ENCODE assay signal across 8 cellular contexts in genomic region chr1:78143152-78143551, GRCh38.
A peak's percentile ranks its signal among the peaks of the same experiment; 100 is the strongest.
DNase-seq lines count a peak whose midpoint lies in the region; ATAC-seq and TF ChIP-seq lines count a peak whose summit lies in the region.

No MANE protein-coding gene starts in this region.

- H3K27ac Mint-ChIP-seq in dendritic cell treated with granulocyte-macrophage colony-stimulating factor and Interleukin-4, amounts not matched to agents 40 ng/mL and 50 ng/mL, for 4 days: no peak overlapping the region

- no peak overlapping the region for H3K27ac ChIP-seq in substantia nigra (ENCODE audit: low read depth, low read length, poor library complexity, severe bottlenecking)
- no peak overlapping the region for H3K27ac ChIP-seq in esophagus muscularis mucosa (replicated peaks in 1 of 4)

- H3K27me3 ChIP-seq in GM06990 (replicated peaks; ENCODE audit: control insufficient read depth, insufficient read depth, low read length) (no peaks in the 10 kb centered on the region), esophagus muscularis mucosa (no peaks in the 10 kb centered on the region)

- H3K9me3 Mint-ChIP-seq in dendritic cell treated with granulocyte-macrophage colony-stimulating factor and Interleukin-4, amounts not matched to agents 40 ng/mL and 50 ng/mL, for 4 days: no peaks in the 10 kb centered on the region

- H3K36me3 ChIP-seq in GM06990 (ENCODE audit: control insufficient read depth, insufficient read depth, low read length) (no peaks in the 10 kb centered on the region), esophagus muscularis mucosa (no peaks in the 10 kb centered on the region)

- ATAC-seq in GM21367 (IDR thresholded peaks at IDR 0.05; ENCODE audit: unreplicated experiment) (peak; percentile 85), HG03521 (IDR thresholded peaks at IDR 0.05; ENCODE audit: unreplicated experiment) (peak; percentile 85)

- peaks cover 0 to 7% (median 0%) of the 10 kb centered on the region in 4 donors for H3K4me1 ChIP-seq in esophagus muscularis mucosa

- no peaks in the 10 kb centered on the region for H3K36me3 Mint-ChIP-seq in dendritic cell treated with granulocyte-macrophage colony-stimulating factor and Interleukin-4, amounts not matched to agents 40 ng/mL and 50 ng/mL, for 4 days (ENCODE audit: low read depth)

- H3K27me3 Mint-ChIP-seq in dendritic cell treated with granulocyte-macrophage colony-stimulating factor and Interleukin-4, amounts not matched to agents 40 ng/mL and 50 ng/mL, for 4 days: no peaks in the 10 kb centered on the region

- TF ChIP-seq CTCF in GM06990 (IDR thresholded peaks at IDR 0.05; ENCODE audit: insufficient read depth, low read length, poor library complexity, severe bottlenecking) (no peak), esophagus muscularis mucosa (IDR thresholded peaks at IDR 0.05) (no peak)

- intact Hi-C loops in dendritic cell treated with granulocyte-macrophage colony-stimulating factor and Interleukin-4, amounts not matched to agents 40 ng/mL and 50 ng/mL, for 4 days (cut with micrococcal nuclease): no loop called here
- intact Hi-C loops in esophagus muscularis mucosa (cut with DNase I): no loop called here

- peak overlapping the region; percentile 5; the same call in 1 of the 2 replicates for H3K4me3 ChIP-seq in GM06990 (replicated peaks; ENCODE audit: low read depth, low read length)
- no peak overlapping the region for H3K4me3 ChIP-seq in esophagus muscularis mucosa

- TF ChIP-seq EP300 in esophagus muscularis mucosa (IDR thresholded peaks at IDR 0.05): no peak

- peaks cover 7% of the 10 kb centered on the region for H3K4me1 Mint-ChIP-seq in dendritic cell treated with granulocyte-macrophage colony-stimulating factor and Interleukin-4, amounts not matched to agents 40 ng/mL and 50 ng/mL, for 4 days (ENCODE audit: low read depth)

- 84% methylated on average over 4 of the region's 4 CpGs for WGBS in esophagus muscularis mucosa

- peak overlapping the region; percentile 4 for H3K4me3 Mint-ChIP-seq in dendritic cell treated with granulocyte-macrophage colony-stimulating factor and Interleukin-4, amounts not matched to agents 40 ng/mL and 50 ng/mL, for 4 days

- H3K9me3 ChIP-seq in esophagus muscularis mucosa: no peaks in the 10 kb centered on the region

- peak; percentile 35 for DNase-seq in GM06990 (ENCODE audit: extremely low read depth, insufficient read length)
- no peak for DNase-seq in substantia nigra (lab: John Stamatoyannopoulos, UW)
- DNase-seq in C1 segment of cervical spinal cord (lab: John Stamatoyannopoulos, UW): no peak
- DNase-seq in DMS153 (lab: John Stamatoyannopoulos, UW): no peak
- no peak for DNase-seq in esophagus muscularis mucosa (ENCODE audit: extremely low spot score)

- TF ChIP-seq POLR2A in esophagus muscularis mucosa (IDR thresholded peaks at IDR 0.05; ENCODE audit: low read depth): no peak
